In the genomic region with DNA sequence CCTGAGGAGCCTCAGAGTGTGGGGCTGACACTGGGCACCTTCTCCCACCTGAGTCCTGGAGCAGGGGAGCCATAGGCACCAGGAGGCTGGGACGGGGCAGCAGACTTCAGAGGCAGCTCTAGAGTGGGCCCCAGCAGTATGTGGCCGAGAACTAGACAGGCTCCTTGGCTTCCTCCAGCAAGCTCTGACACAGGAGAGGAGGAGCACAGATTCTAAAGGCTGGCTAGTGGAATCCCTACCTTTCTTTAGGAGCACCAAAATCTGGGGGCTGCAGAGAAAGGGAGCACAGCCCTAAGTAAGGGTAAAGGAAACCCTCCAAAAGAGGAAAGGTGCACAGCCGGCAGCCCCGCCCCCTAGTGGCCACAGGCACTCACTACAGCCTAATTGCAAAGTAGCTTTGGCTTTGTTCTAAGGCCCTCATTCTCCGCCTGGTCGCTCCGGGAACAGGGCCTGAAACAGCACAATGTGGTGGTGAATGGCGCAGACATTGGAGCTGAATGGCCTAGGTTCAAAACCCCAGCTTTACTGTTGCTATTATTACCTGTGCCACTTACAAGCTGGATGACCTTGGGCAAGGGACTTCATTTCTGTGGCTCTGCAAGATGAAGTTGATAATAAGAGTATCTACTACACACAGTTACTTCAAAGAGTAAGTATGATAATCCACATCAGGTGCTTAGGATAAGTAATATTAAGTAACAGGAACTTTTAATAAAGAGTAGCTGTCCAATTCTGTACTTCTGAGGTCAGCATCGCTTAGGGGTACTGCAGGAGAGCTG, we compare ENCODE assay signal across 8 cellular contexts.
A peak's percentile ranks its signal among the peaks of the same experiment; 100 is the strongest.
DNase-seq lines count a peak whose midpoint lies in the region; ATAC-seq lines count a peak whose summit lies in the region.

No MANE protein-coding gene starts in this region.

- ATAC-seq in activated CD4-positive, CD25-positive, alpha-beta regulatory T cell treated with anti-CD3 and anti-CD28 coated beads, Interleukin-2, amount 50 U/mL, for 24 hours = peak; percentile 51 to 59
- ATAC-seq in GM21737 (IDR thresholded peaks at IDR 0.05; ENCODE audit: unreplicated experiment) = no peak

- DNase-seq in NCI-H1417 (lab: John Stamatoyannopoulos, UW) = peak; percentile 28 to 65 (median 41)
- no peak for DNase-seq in NCI-H1417 treated with DMSO at 0.1 percent for 48 hours (lab: John Stamatoyannopoulos, UW)
- peak; percentile 60 for DNase-seq in NCI-H2196 (lab: John Stamatoyannopoulos, UW; ENCODE audit: unreplicated experiment)
- DNase-seq in central memory CD4-positive, alpha-beta T cell = peak; percentile 35
- DNase-seq in kidney glomerular epithelial cell (lab: John Stamatoyannopoulos, UW) = peak; percentile 55
- DNase-seq in stimulated activated CD4-positive, alpha-beta T cell treated with anti-CD3 and anti-CD28 coated beads, Interleukin-2, amount 100 ng/mL, for 48 hours = peak; percentile 58 to 65
